ENCODE assay signal across 11 cellular contexts in genomic region chr12:66678640-66679268, GRCh38. TPM values are rescaled to one million over a fixed set of nuclear protein-coding genes. Genes with fewer than 3 reads are reported as not detected.
DNase-seq lines count a peak whose midpoint lies in the region; ATAC-seq and TF ChIP-seq lines count a peak whose summit lies in the region.
"Had no signal": no experiment of that assay in that cellular context is flagged by ENCODE, and none has a peak within 500 bp of the region (broad histone marks: within the 10 kb centered on the region; RNA-seq: fewer than 3 reads in every experiment).

Gene GRIP1, minus strand, starts transcription at chr12:66679076. Its CDS starts 172 bp downstream, at chr12:66678904.

- H3K27me3 Mint-ChIP-seq in type B pancreatic cell = peaks cover 8% of the 10 kb centered on the region
- H3K27me3 Mint-ChIP-seq in activated CD8-positive, alpha-beta T cell treated with anti-CD3 and anti-CD28 coated beads, Interleukin-2, amount 10 ng/mL, durations not matched to agents 7 days and 5 days (ENCODE audit: low read depth) = peaks cover 23% of the 10 kb centered on the region

- H3K27me3 ChIP-seq in ascending aorta = no peaks in the 10 kb centered on the region
- H3K27me3 ChIP-seq: MG63 had no signal

- peak within 1 kb of the TSS; percentile 5 to 57 for H3K4me3 ChIP-seq in ascending aorta
- H3K4me3 ChIP-seq: MG63 had no signal

- TF ChIP-seq CTCF in ascending aorta (IDR thresholded peaks at IDR 0.05) (no peak), type B pancreatic cell (conservative IDR thresholded peaks at IDR 0.05) (no peak)

- H3K4me1 Mint-ChIP-seq in type B pancreatic cell (ENCODE audit: unreplicated experiment) = peaks cover 17% of the 10 kb centered on the region
- H3K4me1 Mint-ChIP-seq in activated CD8-positive, alpha-beta T cell treated with anti-CD3 and anti-CD28 coated beads, Interleukin-2, amount 10 ng/mL, durations not matched to agents 7 days and 5 days (ENCODE audit: low read depth) = no peaks in the 10 kb centered on the region

- H3K9me3 ChIP-seq in ascending aorta = no peaks in the 10 kb centered on the region
- H3K9me3 ChIP-seq: MG63 had no signal

- H3K4me1 ChIP-seq in ascending aorta = peaks cover 0 to 3% of the 10 kb centered on the region in 2 donors

- peak; percentile 30 for DNase-seq in NCI-H2029 treated with DMSO at 0.1 percent for 48 hours (lab: John Stamatoyannopoulos, UW)
- DNase-seq in NCI-H2029 (lab: John Stamatoyannopoulos, UW) = no peak
- DNase-seq in ascending aorta (ENCODE audit: low spot score in 2 of 2) = no peak
- peak; percentile 22 for DNase-seq in medulla oblongata (ENCODE audit: extremely low spot score)
- no peak for DNase-seq in type B pancreatic cell (ENCODE audit: extremely low spot score, unreplicated experiment)
- no peak for DNase-seq in activated CD8-positive, alpha-beta T cell treated with anti-CD3 and anti-CD28 coated beads, Interleukin-2, amount 10 ng/mL, durations not matched to agents 7 days and 5 days
- DNase-seq: ACHN; central memory CD4-positive, alpha-beta T cell; MG63 had no signal

- H3K27ac Mint-ChIP-seq in type B pancreatic cell = no peak within 1 kb of the TSS
- no peak within 1 kb of the TSS for H3K27ac Mint-ChIP-seq in activated CD8-positive, alpha-beta T cell treated with anti-CD3 and anti-CD28 coated beads, Interleukin-2, amount 10 ng/mL, durations not matched to agents 7 days and 5 days

- H3K9me3 Mint-ChIP-seq in type B pancreatic cell = no peaks in the 10 kb centered on the region
- no peaks in the 10 kb centered on the region for H3K9me3 Mint-ChIP-seq in activated CD8-positive, alpha-beta T cell treated with anti-CD3 and anti-CD28 coated beads, Interleukin-2, amount 10 ng/mL, durations not matched to agents 7 days and 5 days (ENCODE audit: insufficient read depth)

- CTCF ChIA-PET in activated CD8-positive, alpha-beta T cell treated with anti-CD3 and anti-CD28 coated beads, Interleukin-2, amount 10 ng/mL, durations not matched to agents 7 days and 5 days (lab: Charles Lee) = interaction anchor here (0.9 kb wide), 1 partner anchor 16 kb away, joined by 3 read pairs; no protein-coding TSS in a partner anchor

- no peaks in the 10 kb centered on the region for H3K36me3 Mint-ChIP-seq in type B pancreatic cell
- H3K36me3 Mint-ChIP-seq in activated CD8-positive, alpha-beta T cell treated with anti-CD3 and anti-CD28 coated beads, Interleukin-2, amount 10 ng/mL, durations not matched to agents 7 days and 5 days (ENCODE audit: low read depth) = no peaks in the 10 kb centered on the region

- no peak within 1 kb of the TSS for H3K27ac ChIP-seq in ascending aorta

- H3K36me3 ChIP-seq in ascending aorta = no peaks in the 10 kb centered on the region
- H3K36me3 ChIP-seq: MG63 had no signal

- ATAC-seq in HG03045 (IDR thresholded peaks at IDR 0.05; ENCODE audit: unreplicated experiment) = no peak
- no peak for ATAC-seq in HG03354 (IDR thresholded peaks at IDR 0.05; ENCODE audit: poor library complexity, severe bottlenecking, unreplicated experiment)
- no peak for ATAC-seq in activated CD8-positive, alpha-beta T cell treated with anti-CD3 and anti-CD28 coated beads, Interleukin-2, amount 10 ng/mL, durations not matched to agents 7 days and 5 days

- intact Hi-C loops in ascending aorta (cut with DNase I) = no loop called here

- H3K4me3 Mint-ChIP-seq in type B pancreatic cell = peak within 1 kb of the TSS; percentile 26
- H3K4me3 Mint-ChIP-seq in activated CD8-positive, alpha-beta T cell treated with anti-CD3 and anti-CD28 coated beads, Interleukin-2, amount 10 ng/mL, durations not matched to agents 7 days and 5 days = no peak within 1 kb of the TSS

- POLR2A ChIA-PET in activated CD8-positive, alpha-beta T cell treated with anti-CD3 and anti-CD28 coated beads, Interleukin-2, amount 10 ng/mL, durations not matched to agents 7 days and 5 days (lab: Charles Lee) = no interaction called here

RNA-seq across cellular contexts. Expression of gene GRIP1, which starts in this region (rescaled TPM):
- total RNA-seq in ascending aorta (not detected), type B pancreatic cell (ENCODE audit: low replicate concordance) (18.5 and 29.0 TPM in 2 replicates)
- under 1 TPM; 0.29 to 0.55 TPM for total RNA-seq in activated CD8-positive, alpha-beta T cell treated with anti-CD3 and anti-CD28 coated beads, Interleukin-2, amount 10 ng/mL, durations not matched to agents 7 days and 5 days

Comparison
In these comparisons a context has a peak if more than half of its experiments do, and no peak if none do; other contexts are left out.
1. RNA of gene GRIP1 (total RNA-seq): 18.5 to 29.0 TPM in type B pancreatic cell; 0.29 to 0.55 TPM in activated CD8-positive, alpha-beta T cell treated with anti-CD3 and anti-CD28 coated beads, Interleukin-2, amount 10 ng/mL, durations not matched to agents 7 days and 5 days and not detected in ascending aorta (single experiment); every median in the first group is over 10 times any median in the second.
2. DNase-seq: peak in NCI-H2029 treated with DMSO at 0.1 percent for 48 hours (single experiment) and medulla oblongata (single experiment); none in NCI-H2029 (single experiment), ascending aorta (0 of 2), type B pancreatic cell (single experiment) and activated CD8-positive, alpha-beta T cell treated with anti-CD3 and anti-CD28 coated beads, Interleukin-2, amount 10 ng/mL, durations not matched to agents 7 days and 5 days (single experiment).